In the genomic region with DNA sequence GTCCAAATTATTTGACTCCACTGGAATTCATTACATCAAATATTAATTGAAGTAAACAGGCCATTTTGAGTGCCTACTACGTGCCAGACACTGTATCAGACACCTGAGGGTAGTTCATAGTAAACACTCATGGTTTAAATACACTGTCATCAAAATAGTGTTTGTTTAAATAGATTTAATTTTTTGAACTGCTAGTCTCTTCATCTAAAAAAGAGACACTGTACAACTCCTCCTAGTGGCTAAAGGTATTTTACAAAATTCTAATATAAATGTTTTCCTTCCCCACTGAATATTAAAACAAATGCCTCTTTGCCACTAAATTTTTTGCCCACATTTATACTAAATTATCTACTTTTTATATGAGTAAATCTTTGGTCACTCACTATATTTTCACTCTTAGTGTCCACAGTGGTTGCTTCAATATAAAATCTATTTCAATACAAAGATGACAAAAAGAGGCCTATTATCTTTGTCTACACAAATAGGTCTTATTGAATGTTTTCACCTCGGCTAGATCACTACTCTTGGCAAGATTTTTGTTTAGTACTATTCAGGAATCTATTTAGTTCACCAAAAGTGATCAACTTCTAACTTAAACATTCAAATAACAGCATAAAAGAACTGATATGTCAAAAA, we compare ENCODE assay signal across 9 cellular contexts. TPM values are rescaled to one million over a fixed set of nuclear protein-coding genes. Genes with fewer than 3 reads are reported as not detected.
DNase-seq lines count a peak whose midpoint lies in the region; ATAC-seq, FAIRE-seq and TF ChIP-seq lines count a peak whose summit lies in the region.
"Had no signal": no experiment of that assay in that cellular context is flagged by ENCODE, and none has a peak within 500 bp of the region (broad histone marks: within the 10 kb centered on the region; RNA-seq: fewer than 3 reads in every experiment).

No MANE protein-coding gene starts in this region.

- CTCF ChIA-PET in BJ (lab: Yijun Ruan, JAX), result interaction anchor here (1.1 to 2.4 kb wide), 4 partner anchors 10 to 141 kb away, joined by 3 to 11 read pairs (median 6); no protein-coding TSS in a partner anchor

- H3K9me3 Mint-ChIP-seq in HFFc6, result no peaks in the 10 kb centered on the region

- TF ChIP-seq CTCF in BJ (IDR thresholded peaks at IDR 0.05; ENCODE audit: insufficient read depth, low read depth, low read length) (peak; percentile 43; the same call in 1 of the 2 replicates), HFFc6 (IDR thresholded peaks at IDR 0.05) (peak; percentile 84), astrocyte of the spinal cord (IDR thresholded peaks at IDR 0.05; ENCODE audit: low read depth, low read length) (peak; percentile 47)

- ATAC-seq in HG03175 (IDR thresholded peaks at IDR 0.05; ENCODE audit: unreplicated experiment), result no peak

- no peak overlapping the region for H3K4me3 Mint-ChIP-seq in HFFc6

- no peak for TF ChIP-seq POLR2A in H54 (IDR thresholded peaks at IDR 0.05; ENCODE audit: low read depth, low read length)

- no peaks in the 10 kb centered on the region for H3K27me3 Mint-ChIP-seq in HFFc6 (ENCODE audit: insufficient read depth)

- no peak for FAIRE-seq in H54 (lab: Jason Lieb, UNC)

- H3K4me3 ChIP-seq in BJ (ENCODE audit: low read depth, low read length), result no peak overlapping the region
- H3K4me3 ChIP-seq in astrocyte of the spinal cord (ENCODE audit: low read depth, low read length), result no peak overlapping the region

- H3K27me3 ChIP-seq in BJ (ENCODE audit: control insufficient read depth, insufficient read depth, low read length), result no peaks in the 10 kb centered on the region

- DNase-seq in BJ (ENCODE audit: low read depth) (no peak), HFFc6 (no peak), astrocyte of the spinal cord (ENCODE audit: low read depth, low spot score) (peak; percentile 20), medulla oblongata (ENCODE audit: extremely low spot score) (peak; percentile 23), H54 (ENCODE audit: insufficient read length, low spot score) (no peak), NCI-H146 (lab: John Stamatoyannopoulos, UW) (no peak), ureter (ENCODE audit: low spot score) (no peak)
- DNase-seq: activated effector memory CD4-positive, alpha-beta T cell treated with Interleukin-2 at 50 U/mL for 16 hours had no signal

- POLR2A ChIA-PET in BJ (lab: Charles Lee), result no interaction called here

- no peak overlapping the region for H3K27ac Mint-ChIP-seq in HFFc6

- no peaks in the 10 kb centered on the region for H3K4me1 Mint-ChIP-seq in HFFc6 (ENCODE audit: low read depth)

- in situ Hi-C loops in astrocyte of the spinal cord (cut with HindIII; ENCODE audit: low sequenced_read_pairs), result no loop called here

- peaks cover 4% of the 10 kb centered on the region; the same call in 1 of the 2 replicates for H3K36me3 Mint-ChIP-seq in HFFc6 (ENCODE audit: low read depth)

- no peaks in the 10 kb centered on the region for H3K36me3 ChIP-seq in BJ (ENCODE audit: control insufficient read depth, insufficient read depth, low read length)

RNA-seq across cellular contexts. Expression of a gene that starts 15.4 kb away (rescaled TPM):
- polyA plus RNA-seq in BJ (2011; rRNA removed), result 18.3 and 32.7 TPM in 2 replicates
- polyA minus RNA-seq in BJ (2011; rRNA and poly(A)+ RNA removed), result 8.6 and 9.2 TPM in 2 replicates
- 10 to 100 TPM; 20.1 to 32.3 (median 29.3) TPM for total RNA-seq in HFFc6 (2021; fragmentation: NEBNext Ultra II Directional; extraction: Animal tissue kit (Norgen Biotek cat#: 25700))
- total RNA-seq in ureter, result 36.5 TPM

RNA-seq across cellular contexts. Expression of a gene that starts 15.6 kb away (rescaled TPM):
- polyA plus RNA-seq in BJ (2011; rRNA removed), result 3.4 and 10.4 TPM in 2 replicates
- 4.9 and 6.5 TPM in 2 replicates for polyA minus RNA-seq in BJ (2011; rRNA and poly(A)+ RNA removed)
- total RNA-seq in HFFc6 (2021; fragmentation: NEBNext Ultra II Directional; extraction: Animal tissue kit (Norgen Biotek cat#: 25700)), result 10 to 100 TPM; 17.7 to 20.5 (median 18.2) TPM
- 16.9 TPM for total RNA-seq in ureter

RNA-seq across cellular contexts. Expression of a gene that starts 59.1 kb away (rescaled TPM):
- polyA plus RNA-seq in BJ (2011; rRNA removed), result 5.1 and 6.4 TPM in 2 replicates
- 6.4 and 6.8 TPM in 2 replicates for polyA minus RNA-seq in BJ (2011; rRNA and poly(A)+ RNA removed)
- 1 to 10 TPM; 4.0 to 4.7 (median 4.3) TPM for total RNA-seq in HFFc6 (2021; fragmentation: NEBNext Ultra II Directional; extraction: Animal tissue kit (Norgen Biotek cat#: 25700))
- 10.1 TPM for total RNA-seq in ureter

RNA-seq across cellular contexts. Expression of a gene that starts 59.2 kb away (rescaled TPM):
- polyA plus RNA-seq in BJ (2011; rRNA removed), result 43.5 and 71.4 TPM in 2 replicates
- 39.1 and 40.1 TPM in 2 replicates for polyA minus RNA-seq in BJ (2011; rRNA and poly(A)+ RNA removed)
- total RNA-seq in HFFc6 (2021; fragmentation: NEBNext Ultra II Directional; extraction: Animal tissue kit (Norgen Biotek cat#: 25700)), result 10 to 100 TPM; 68.9 to 97.7 (median 90.2) TPM
- 124 TPM for total RNA-seq in ureter

Comparison
In these comparisons a context has a peak if more than half of its experiments do, and no peak if none do; other contexts are left out.
1. DNase-seq: peak in astrocyte of the spinal cord (single experiment) and medulla oblongata (single experiment); none in BJ (single experiment), HFFc6 (single experiment), H54 (single experiment), NCI-H146 (single experiment) and ureter (single experiment).
2. Peak in every context shown above with its lines, with median percentiles within 50 percentile points of each other: CTCF ChIP-seq.